ENCODE assay signal across 10 cellular contexts in the genomic region with DNA sequence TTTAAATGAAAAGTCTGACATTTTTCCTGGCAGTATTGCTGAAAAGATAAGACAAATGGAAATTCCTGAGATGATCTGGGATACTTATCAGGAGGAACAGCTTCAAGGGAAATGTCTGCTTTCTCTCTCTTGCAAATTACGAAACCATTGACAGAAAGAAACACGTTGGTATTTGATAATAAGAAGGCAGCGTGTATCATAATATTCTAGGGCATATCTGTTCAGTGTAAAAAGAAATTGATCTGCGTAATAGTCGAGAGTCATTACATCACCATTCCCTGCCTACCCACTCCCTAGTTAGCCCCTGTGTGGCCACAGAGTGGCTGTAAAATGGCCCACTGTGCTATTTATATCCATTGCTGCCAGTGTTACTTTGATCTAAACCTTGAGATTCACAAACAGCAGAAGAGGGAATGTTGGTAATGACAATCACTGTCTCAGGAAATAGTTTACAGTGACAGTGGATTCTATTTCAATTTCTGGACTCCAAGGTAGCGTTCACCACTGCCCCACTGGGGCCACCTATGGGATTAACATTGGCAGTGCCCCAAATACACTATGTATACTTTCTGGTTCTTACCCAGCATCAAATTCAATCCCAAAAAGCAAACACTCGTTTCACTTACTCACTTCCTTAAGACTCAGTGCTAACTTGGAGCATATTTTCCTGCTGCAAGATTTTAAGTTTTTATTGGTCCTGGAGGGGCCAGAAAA.
A peak's percentile ranks its signal among the peaks of the same experiment; 100 is the strongest.
DNase-seq lines count a peak whose midpoint lies in the region; ATAC-seq and TF ChIP-seq lines count a peak whose summit lies in the region.
"Had no signal": no experiment of that assay in that cellular context is flagged by ENCODE, and none has a peak within 500 bp of the region (broad histone marks: within the 10 kb centered on the region; RNA-seq: fewer than 3 reads in every experiment).

No MANE protein-coding gene starts in this region.

- H3K79me1 ChIP-seq in mesendoderm (ENCODE audit: low read length), result no peaks in the 10 kb centered on the region

- H3K4me1 ChIP-seq in Loucy (ENCODE audit: insufficient read depth, low read length, poor library complexity, severe bottlenecking), result no peaks in the 10 kb centered on the region
- H3K4me1 ChIP-seq in mesendoderm (ENCODE audit: control insufficient read depth, low read depth, low read length), result no peaks in the 10 kb centered on the region

- H3K27ac ChIP-seq in C4-2B, result no peak overlapping the region
- no peak overlapping the region for H3K27ac ChIP-seq in mesendoderm (ENCODE audit: low read depth, low read length)

- no peaks in the 10 kb centered on the region for H3K79me2 ChIP-seq in Loucy (ENCODE audit: insufficient read depth, low read length)
- no peaks in the 10 kb centered on the region for H3K79me2 ChIP-seq in mesendoderm (ENCODE audit: control insufficient read depth, insufficient read depth, low read length)

- H3K23ac ChIP-seq in mesendoderm (ENCODE audit: low read length), result no peak overlapping the region

- no peak overlapping the region for H3K4me2 ChIP-seq in Loucy (ENCODE audit: low read depth, low read length, poor library complexity, severe bottlenecking)
- no peak overlapping the region for H3K4me2 ChIP-seq in mesendoderm (ENCODE audit: low read length)

- no peak overlapping the region for H2BK5ac ChIP-seq in mesendoderm (ENCODE audit: low read length)

- H2BK15ac ChIP-seq in mesendoderm (replicated peaks; ENCODE audit: low read depth), result no peak overlapping the region

- no peaks in the 10 kb centered on the region for H3K36me3 ChIP-seq in Loucy (ENCODE audit: insufficient read depth, low read length)
- H3K36me3 ChIP-seq in mesendoderm (ENCODE audit: control insufficient read depth, insufficient read depth, low read length), result no peaks in the 10 kb centered on the region

- H2BK120ac ChIP-seq in mesendoderm (ENCODE audit: low read depth, low read length), result no peak overlapping the region

- H2AFZ ChIP-seq in Loucy (ENCODE audit: low read length), result no peak overlapping the region

- no peak overlapping the region for H3K4ac ChIP-seq in mesendoderm (ENCODE audit: low read depth, low read length)

- H3K9me2 ChIP-seq in Loucy (replicated peaks; ENCODE audit: low read depth, low read length), result no peaks in the 10 kb centered on the region

- no peak overlapping the region for H4K5ac ChIP-seq in mesendoderm (ENCODE audit: low read length)

- H3K9me3 ChIP-seq in Loucy (ENCODE audit: insufficient read depth, low read depth, low read length), result no peaks in the 10 kb centered on the region

- no peak overlapping the region for H3K56ac ChIP-seq in mesendoderm (ENCODE audit: low read length)

- no peak overlapping the region for H3K18ac ChIP-seq in mesendoderm (ENCODE audit: low read length)

- no peak overlapping the region for H2AK5ac ChIP-seq in mesendoderm (ENCODE audit: low read length)

- H4K8ac ChIP-seq in mesendoderm (ENCODE audit: low read depth, low read length), result no peak overlapping the region

- no peaks in the 10 kb centered on the region for H3F3A ChIP-seq in Loucy (ENCODE audit: low read depth)

- peak; percentile 64 for TF ChIP-seq CTCF in C4-2B (conservative IDR thresholded peaks at IDR 0.05)
- TF ChIP-seq CTCF in Loucy (conservative IDR thresholded peaks at IDR 0.05; ENCODE audit: low read length), result peak; percentile 44
- TF ChIP-seq CTCF in cardiac fibroblast (IDR thresholded peaks at IDR 0.05; ENCODE audit: low read depth, low read length), result no peak

- DNase-seq in cardiac fibroblast (ENCODE audit: low read depth in 2 of 2) (peak; percentile 48 to 90), mesendoderm (peak; percentile 9), NCI-H774 (lab: John Stamatoyannopoulos, UW) (no peak), COLO668 (lab: John Stamatoyannopoulos, UW; ENCODE audit: unreplicated experiment) (no peak), retina (no peak)
- DNase-seq: stimulated activated CD4-positive, alpha-beta T cell treated with anti-CD3 and anti-CD28 coated beads, Interleukin-2, amount 100 ng/mL, for 24 hours had no signal

- H3K4me3 ChIP-seq in Loucy (ENCODE audit: low read length, poor library complexity, severe bottlenecking) (no peak overlapping the region), cardiac fibroblast (replicated peaks in 1 of 2; ENCODE audit: low read depth in 2 of 2, low read length in 2 of 2) (no peak overlapping the region), mesendoderm (ENCODE audit: low read length) (no peak overlapping the region)
- H3K4me3 ChIP-seq: K562 had no signal

- WGBS in mesendoderm (ENCODE audit: extremely low coverage, insufficient coverage, low lambda C conversion rate), result no CpG with 5 or more reads among the region's 7 CpGs

- no peaks in the 10 kb centered on the region for H4K20me1 ChIP-seq in Loucy (ENCODE audit: insufficient read depth, low read length, poor library complexity, severe bottlenecking)

- H3K9ac ChIP-seq in Loucy (ENCODE audit: low read depth, low read length, poor library complexity, severe bottlenecking) (no peak overlapping the region), mesendoderm (ENCODE audit: low read length) (no peak overlapping the region)

- no peak for ATAC-seq in HG02678 (IDR thresholded peaks at IDR 0.05; ENCODE audit: unreplicated experiment)
- ATAC-seq: K562 had no signal

- no peaks in the 10 kb centered on the region for H3K27me3 ChIP-seq in Loucy (ENCODE audit: insufficient read depth, low read length, poor library complexity, severe bottlenecking)
- H3K27me3 ChIP-seq in mesendoderm (ENCODE audit: insufficient read depth, low read length, poor library complexity), result no peaks in the 10 kb centered on the region

Comparison
In these comparisons a context has a peak if more than half of its experiments do, and no peak if none do; other contexts are left out.
1. DNase-seq: peak in cardiac fibroblast (2 of 2) and mesendoderm (single experiment); none in NCI-H774 (single experiment), COLO668 (single experiment) and retina (single experiment).